In the genomic region with DNA sequence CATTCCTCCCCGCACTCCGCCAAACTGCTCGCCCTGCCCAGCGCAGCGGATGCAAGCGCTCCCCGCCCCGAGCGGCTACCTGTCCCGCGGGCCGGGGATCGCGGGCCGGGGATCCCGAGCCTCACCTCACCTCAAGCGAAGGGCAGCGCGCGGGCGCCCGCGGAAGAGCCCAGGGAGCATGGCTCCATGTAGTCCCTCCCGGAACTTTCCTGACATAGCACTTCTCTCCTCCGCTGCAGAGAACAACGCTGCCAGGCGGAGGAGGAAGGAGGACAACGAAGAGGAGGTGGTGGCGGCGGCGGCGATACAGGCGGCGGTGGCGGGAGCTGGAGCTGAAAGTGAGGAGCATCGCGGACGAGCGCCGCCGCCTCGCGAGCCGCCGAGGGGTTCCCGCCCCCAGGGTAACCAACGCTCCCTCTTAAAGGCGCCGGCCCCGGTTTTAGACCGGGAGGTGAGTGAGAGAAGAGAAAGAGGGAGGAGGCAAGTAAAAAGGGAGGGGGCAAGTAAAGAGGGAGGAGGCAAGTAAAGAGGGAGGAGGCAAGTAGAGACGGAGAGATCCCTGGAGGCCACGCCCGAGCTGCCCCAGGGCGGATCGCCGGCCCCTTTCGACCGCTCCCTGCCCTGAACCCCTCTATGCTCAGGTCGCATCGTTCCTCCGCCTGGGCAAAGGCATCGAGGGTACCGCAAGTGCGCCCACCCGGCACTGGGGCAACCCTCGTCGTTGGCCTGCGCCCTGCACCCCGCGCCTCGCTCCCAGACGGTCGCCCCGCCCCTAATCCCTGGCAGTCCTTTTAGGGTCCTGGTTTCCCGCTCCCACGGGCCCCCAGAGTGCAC, we compare ENCODE assay signal across 8 cellular contexts.
DNase-seq lines count a peak whose midpoint lies in the region; ATAC-seq, FAIRE-seq and TF ChIP-seq lines count a peak whose summit lies in the region.

A gene with protein sequence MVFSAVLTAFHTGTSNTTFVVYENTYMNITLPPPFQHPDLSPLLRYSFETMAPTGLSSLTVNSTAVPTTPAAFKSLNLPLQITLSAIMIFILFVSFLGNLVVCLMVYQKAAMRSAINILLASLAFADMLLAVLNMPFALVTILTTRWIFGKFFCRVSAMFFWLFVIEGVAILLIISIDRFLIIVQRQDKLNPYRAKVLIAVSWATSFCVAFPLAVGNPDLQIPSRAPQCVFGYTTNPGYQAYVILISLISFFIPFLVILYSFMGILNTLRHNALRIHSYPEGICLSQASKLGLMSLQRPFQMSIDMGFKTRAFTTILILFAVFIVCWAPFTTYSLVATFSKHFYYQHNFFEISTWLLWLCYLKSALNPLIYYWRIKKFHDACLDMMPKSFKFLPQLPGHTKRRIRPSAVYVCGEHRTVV (minus strand): TSS at position 340 of the 834 bp plus-strand sequence. CDS start 37,746 bp downstream, outside the sequence.

- no peak within 1 kb of the TSS for H3K27ac ChIP-seq in neutrophil

- H3K4me3 ChIP-seq in neutrophil (ENCODE audit: low read depth in 1 of 2, low read length in 1 of 2): peak within 1 kb of the TSS; percentile 1 to 45

- no peaks in the 10 kb centered on the region for H3K9me3 ChIP-seq in neutrophil

- TF ChIP-seq CTCF in neutrophil (IDR thresholded peaks at IDR 0.05): no peak

- DNase-seq in DMS153 treated with DMSO at 0.1 percent for 48 hours (lab: John Stamatoyannopoulos, UW; ENCODE audit: unreplicated experiment) (peak; percentile 53), HTR-8/SVneo (ENCODE audit: insufficient read length, low spot score) (peak; percentile 60), RCC 7860 (ENCODE audit: low spot score) (peak; percentile 62), foreskin melanocyte (peak; percentile 68), superior temporal gyrus (ENCODE audit: extremely low spot score) (peak; percentile 45)
- DNase-seq in activated effector memory CD4-positive, alpha-beta T cell treated with Interleukin-2 at 50 U/mL for 16 hours: peak; percentile 56

- ATAC-seq in GM21423 (IDR thresholded peaks at IDR 0.05; ENCODE audit: unreplicated experiment): peak; percentile 90

- H3K27me3 ChIP-seq in neutrophil: peaks cover 77% of the 10 kb centered on the region

- peaks cover 0 to 14% of the 10 kb centered on the region in 2 experiments for H3K4me1 ChIP-seq in neutrophil (ENCODE audit: control insufficient read depth in 1 of 2, insufficient read depth in 1 of 2, low read depth in 1 of 2, low read length in 1 of 2)

- no peaks in the 10 kb centered on the region for H3K36me3 ChIP-seq in neutrophil

- peak; percentile 74 for FAIRE-seq in HTR-8/SVneo (lab: Jason Lieb, UNC)
- no peak for FAIRE-seq in RCC 7860 (lab: Jason Lieb, UNC)
